23 cellular contexts compared by ENCODE assay signal in genomic region chr2:138713069-138713496, GRCh38.
"Had no signal": no experiment of that assay in that cellular context is flagged by ENCODE, and none has a peak within 500 bp of the region (broad histone marks: within the 10 kb centered on the region; RNA-seq: fewer than 3 reads in every experiment).

No MANE protein-coding gene starts in this region.

- H3K4me3 ChIP-seq: ascending aorta, colonic mucosa, esophagus squamous epithelium, left lung, ovary, psoas muscle, smooth muscle cell, testis had no signal

- H3K36me3 Mint-ChIP-seq: stimulated activated effector memory CD8-positive, alpha-beta T cell treated with anti-CD3 and anti-CD28 coated beads, Interleukin-12 subunit alpha, Interleukin-12 subunit beta, amount 100 ng/mL, for 72 hours; type B pancreatic cell had no signal

- H3K36me3 ChIP-seq: ascending aorta, colonic mucosa, esophagus squamous epithelium, left lung, ovary had no signal

- ATAC-seq: activated T-cell treated with anti-CD3 and anti-CD28 coated beads, Interleukin-2, amount 50 U/mL, for 72 hours; left lung; psoas muscle; sciatic nerve had no signal

- H3K4me2 ChIP-seq: smooth muscle cell had no signal

- H3K27me3 ChIP-seq: ascending aorta, colonic mucosa, esophagus squamous epithelium, left lung, ovary, testis had no signal

- H3K4me3 Mint-ChIP-seq: activated T-cell treated with anti-CD3 and anti-CD28 coated beads, Interleukin-2, amount 50 U/mL, for 72 hours; central memory CD8-positive, alpha-beta T cell; neural crest cell; stimulated activated effector memory CD8-positive, alpha-beta T cell treated with anti-CD3 and anti-CD28 coated beads, Interleukin-12 subunit alpha, Interleukin-12 subunit beta, amount 100 ng/mL, for 72 hours; type B pancreatic cell had no signal

- H3K27ac ChIP-seq: ascending aorta, colonic mucosa, esophagus squamous epithelium, left lung, ovary, psoas muscle, testis had no signal

- H3K27ac Mint-ChIP-seq: activated T-cell treated with anti-CD3 and anti-CD28 coated beads, Interleukin-2, amount 50 U/mL, for 72 hours; stimulated activated effector memory CD8-positive, alpha-beta T cell treated with anti-CD3 and anti-CD28 coated beads, Interleukin-12 subunit alpha, Interleukin-12 subunit beta, amount 100 ng/mL, for 72 hours; type B pancreatic cell had no signal

- DNase-seq: activated CD4-positive, alpha-beta T cell treated with anti-CD3 and anti-CD28 coated beads for 1 hour; activated CD8-positive, alpha-beta memory T cell treated with anti-CD3 and anti-CD28 coated beads for 24 hours; activated CD8-positive, alpha-beta memory T cell treated with anti-CD3 and anti-CD28 coated beads, Interleukin-2, amount 50 U/mL, for 48 hours; activated effector memory CD4-positive, alpha-beta T cell treated with anti-CD3 and anti-CD28 coated beads, Interleukin-2, amount 50 U/mL, for 16 hours; activated naive CD4-positive, alpha-beta T cell treated with anti-CD3 and anti-CD28 coated beads, Interleukin-2, amount 50 U/mL, for 16 hours; activated T-cell treated with anti-CD3 and anti-CD28 coated beads, Interleukin-2, amount 50 U/mL, for 72 hours; colonic mucosa; esophagus squamous epithelium; left lung; mammary epithelial cell; ovary; psoas muscle; stimulated activated CD4-positive, alpha-beta T cell treated with anti-CD3 and anti-CD28 coated beads, Interleukin-4, amount 100 ng/mL, for 24 hours; T-helper 1 cell; T-helper 9 cell; testis had no signal

- H3K4me1 ChIP-seq: colonic mucosa, left lung, testis had no signal

- H3K27me3 Mint-ChIP-seq: type B pancreatic cell had no signal

- H3K9me3 Mint-ChIP-seq: neural crest cell; stimulated activated effector memory CD8-positive, alpha-beta T cell treated with anti-CD3 and anti-CD28 coated beads, Interleukin-12 subunit alpha, Interleukin-12 subunit beta, amount 100 ng/mL, for 72 hours; type B pancreatic cell had no signal

- H3K4me1 Mint-ChIP-seq: central memory CD8-positive, alpha-beta T cell; stimulated activated effector memory CD8-positive, alpha-beta T cell treated with anti-CD3 and anti-CD28 coated beads, Interleukin-12 subunit alpha, Interleukin-12 subunit beta, amount 100 ng/mL, for 72 hours had no signal

- H3K9me3 ChIP-seq: ascending aorta, colonic mucosa, esophagus squamous epithelium, left lung, ovary, psoas muscle, testis had no signal
